Comparison of ENCODE assay signal across 28 cellular contexts in genomic region chr2:15626967-15627366, GRCh38.
"Had no signal": no experiment of that assay in that cellular context is flagged by ENCODE, and none has a peak within 500 bp of the region (broad histone marks: within the 10 kb centered on the region; RNA-seq: fewer than 3 reads in every experiment).

No MANE protein-coding gene starts in this region.

- H3K9me3 Mint-ChIP-seq: immature natural killer cell, neural crest cell had no signal

- H3K4me3 Mint-ChIP-seq: immature natural killer cell; naive thymus-derived CD8-positive, alpha-beta T cell; nephron; neural crest cell; stimulated activated naive B cell treated with anti-CD40 and anti-IgM and Interleukin-4, amounts not matched to agents 10 μg/mL and 1 μg/mL and 100 μg/mL, for 72 hours; stimulated activated naive CD8-positive, alpha-beta T cell treated with anti-CD3 and anti-CD28 coated beads, Interleukin-15, amount 100 ng/mL, for 72 hours; type B pancreatic cell had no signal

- H3K4me1 ChIP-seq: left lung, lower lobe of right lung, prostate gland, tibial nerve, uterus had no signal

- H3K9me3 ChIP-seq: left lung, lower lobe of right lung, pancreas, prostate gland, tibial nerve, uterus had no signal

- H3K27ac Mint-ChIP-seq: nephron; stimulated activated naive B cell treated with anti-CD40 and anti-IgM and Interleukin-4, amounts not matched to agents 10 μg/mL and 1 μg/mL and 100 μg/mL, for 72 hours; type B pancreatic cell had no signal

- H3K27ac ChIP-seq: left lung, lower lobe of right lung, pancreas, prostate gland, skin epidermis, tibial nerve, uterus had no signal

- ATAC-seq: left colon; left lung; lower lobe of right lung; naive thymus-derived CD8-positive, alpha-beta T cell; pancreas; right cardiac atrium; sciatic nerve; stimulated activated naive B cell treated with anti-CD40 and anti-IgM and Interleukin-4, amounts not matched to agents 10 μg/mL and 1 μg/mL and 100 μg/mL, for 72 hours; stimulated activated naive CD8-positive, alpha-beta T cell treated with anti-CD3 and anti-CD28 coated beads, Interleukin-15, amount 100 ng/mL, for 72 hours had no signal

- H3K27me3 ChIP-seq: left lung, pancreas, tibial nerve, uterus had no signal

- H3K4me3 ChIP-seq: left lung, lower lobe of right lung, pancreas, prostate gland, skin epidermis, tibial nerve, uterus had no signal

- DNase-seq: immature natural killer cell; kidney; left colon; left lung; lower lobe of right lung; mammary epithelial cell; mesenchymal stem cell; naive thymus-derived CD8-positive, alpha-beta T cell; nucleus accumbens; pancreas; posterior cingulate gyrus; retina; right cardiac atrium; stimulated activated CD4-positive, alpha-beta T cell treated with anti-CD3 and anti-CD28 coated beads, Interleukin-12 subunit alpha, Interleukin-12 subunit beta, amount 100 ng/mL, for 4 hours; stimulated activated CD4-positive, alpha-beta T cell treated with anti-CD3 and anti-CD28 coated beads, Interleukin-15, amount 100 ng/mL, for 24 hours; stimulated activated CD4-positive, alpha-beta T cell treated with anti-CD3 and anti-CD28 coated beads, Interleukin-2, amount 100 ng/mL, for 24 hours; stimulated activated CD4-positive, alpha-beta T cell treated with anti-CD3 and anti-CD28 coated beads, Interleukin-4, amount 100 ng/mL, for 1 hour; stimulated activated naive B cell treated with anti-CD40 and anti-IgM and Interleukin-4, amounts not matched to agents 10 μg/mL and 1 μg/mL and 100 μg/mL, for 72 hours; stimulated activated naive CD8-positive, alpha-beta T cell treated with anti-CD3 and anti-CD28 coated beads, Interleukin-15, amount 100 ng/mL, for 72 hours; substantia nigra; uterus had no signal

- H3K4me1 Mint-ChIP-seq: neural crest cell; stimulated activated naive B cell treated with anti-CD40 and anti-IgM and Interleukin-4, amounts not matched to agents 10 μg/mL and 1 μg/mL and 100 μg/mL, for 72 hours; stimulated activated naive CD8-positive, alpha-beta T cell treated with anti-CD3 and anti-CD28 coated beads, Interleukin-15, amount 100 ng/mL, for 72 hours had no signal

- H3K27me3 Mint-ChIP-seq: naive thymus-derived CD8-positive, alpha-beta T cell; stimulated activated naive B cell treated with anti-CD40 and anti-IgM and Interleukin-4, amounts not matched to agents 10 μg/mL and 1 μg/mL and 100 μg/mL, for 72 hours; stimulated activated naive CD8-positive, alpha-beta T cell treated with anti-CD3 and anti-CD28 coated beads, Interleukin-15, amount 100 ng/mL, for 72 hours; type B pancreatic cell had no signal

- H3K36me3 ChIP-seq: uterus had no signal
